Comparison of ENCODE assay signal across 21 cellular contexts in genomic region chr3:107211608-107212007, GRCh38.
DNase-seq lines count a peak whose midpoint lies in the region; ATAC-seq, FAIRE-seq and TF ChIP-seq lines count a peak whose summit lies in the region.
"Had no signal": no experiment of that assay in that cellular context is flagged by ENCODE, and none has a peak within 500 bp of the region (broad histone marks: within the 10 kb centered on the region; RNA-seq: fewer than 3 reads in every experiment).

No MANE protein-coding gene starts in this region.

- H3K9me3 Mint-ChIP-seq in activated naive CD4-positive, alpha-beta T cell treated with anti-CD3 and anti-CD28 coated beads, Interleukin-2, amount 50 U/mL, for 72 hours: no peaks in the 10 kb centered on the region
- H3K9me3 Mint-ChIP-seq: CD8-positive, alpha-beta memory T cell had no signal

- no peak overlapping the region for H4K91ac ChIP-seq in mesenchymal stem cell (ENCODE audit: low read length)

- no peak overlapping the region for H2AFZ ChIP-seq in HepG2 (ENCODE audit: low read length)
- peak overlapping the region; percentile 62 for H2AFZ ChIP-seq in mammary epithelial cell (ENCODE audit: low read depth, low read length)
- no peak overlapping the region for H2AFZ ChIP-seq in mesenchymal stem cell (ENCODE audit: low read depth, low read length)
- H2AFZ ChIP-seq in MM.1S (ENCODE audit: low read length): no peak overlapping the region

- H3K79me1 ChIP-seq in mesenchymal stem cell (replicated peaks; ENCODE audit: low read length, poor library complexity, severe bottlenecking): no peaks in the 10 kb centered on the region

- TF ChIP-seq EP300 in HepG2 (IDR thresholded peaks at IDR 0.05; ENCODE audit: low read depth in 2 of 2, low read length in 2 of 2) (no peak), HepG2 (CRISPR knock-in tag; IDR thresholded peaks at IDR 0.05; ENCODE audit: borderline replicate concordance) (no peak)

- dilution Hi-C loops in mammary epithelial cell (cut with HindIII; ENCODE audit: low sequenced_read_pairs): no loop called here

- DNase-seq in HepG2 (ENCODE audit: low spot score): no peak
- no peak for DNase-seq in right lobe of liver
- peak; percentile 95 for DNase-seq in mammary epithelial cell
- peak; percentile 16 for DNase-seq in mesenchymal stem cell
- DNase-seq in activated naive CD4-positive, alpha-beta T cell treated with anti-CD3 and anti-CD28 coated beads, Interleukin-2, amount 50 U/mL, for 72 hours (ENCODE audit: low spot score in 2 of 2): no peak
- DNase-seq in activated CD4-positive, CD25-positive, alpha-beta regulatory T cell (lab: John Stamatoyannopoulos, UW): no peak
- DNase-seq in MM.1S: no peak
- DNase-seq in omental fat pad (ENCODE audit: low spot score): no peak
- DNase-seq: CD8-positive, alpha-beta memory T cell; GOT3; Kasumi-1; NCI-H1436; NCI-H2081; NCI-H2227 treated with DMSO at 0.1 percent for 48 hours; NCI-H524 treated with DMSO at 0.1 percent for 48 hours; Peyer's patch; SHP77; SK-N-SH had no signal

- H3K9ac ChIP-seq in HepG2 (ENCODE audit: insufficient read depth, low read depth, low read length) (no peak overlapping the region), mammary epithelial cell (ENCODE audit: insufficient read depth, low read length) (peak overlapping the region; percentile 57), mesenchymal stem cell (ENCODE audit: low read length) (no peak overlapping the region), MM.1S (ENCODE audit: low read length) (no peak overlapping the region)
- H3K9ac ChIP-seq: BLaER1, SK-N-SH had no signal

- H2BK5ac ChIP-seq in mesenchymal stem cell (ENCODE audit: low read depth, low read length, poor library complexity, severe bottlenecking): no peak overlapping the region

- H3K36me3 Mint-ChIP-seq in activated naive CD4-positive, alpha-beta T cell treated with anti-CD3 and anti-CD28 coated beads, Interleukin-2, amount 50 U/mL, for 72 hours: no peaks in the 10 kb centered on the region
- H3K36me3 Mint-ChIP-seq: CD8-positive, alpha-beta memory T cell; IgD-negative memory B cell had no signal

- TF ChIP-seq POLR2A in HepG2 (IDR thresholded peaks at IDR 0.05; ENCODE audit: insufficient read depth in 1 of 2, low read depth in 2 of 2, low read length in 2 of 2) (no peak), right lobe of liver (IDR thresholded peaks at IDR 0.05) (no peak)

- H3K4me2 ChIP-seq in HepG2 (ENCODE audit: low read depth, low read length): no peak overlapping the region
- H3K4me2 ChIP-seq in mammary epithelial cell (ENCODE audit: insufficient read depth, low read depth, low read length): peak overlapping the region; percentile 66
- H3K4me2 ChIP-seq in mesenchymal stem cell (ENCODE audit: low read length, poor library complexity, severe bottlenecking): no peak overlapping the region
- H3K4me2 ChIP-seq in MM.1S (ENCODE audit: low read depth, low read length): no peak overlapping the region
- H3K4me2 ChIP-seq: BLaER1, SK-N-SH had no signal

- in situ Hi-C loops in HepG2 (cut with HindIII; ENCODE audit: extremely low pct_ligation_motif_present, low pct_unique_long_range_greater_than_20kb) (no loop called here), mammary epithelial cell (cut with MboI; ENCODE audit: low sequenced_read_pairs in 2 of 2) (no loop called here)

- H3K4me1 ChIP-seq in HepG2 (ENCODE audit: insufficient read depth, low read length) (no peaks in the 10 kb centered on the region), right lobe of liver (no peaks in the 10 kb centered on the region), mammary epithelial cell (ENCODE audit: insufficient read depth, low read length) (peaks cover 46% of the 10 kb centered on the region), mesenchymal stem cell (ENCODE audit: control insufficient read depth, insufficient read depth, low read depth, low read length) (peaks cover 2% of the 10 kb centered on the region), MM.1S (ENCODE audit: low read length) (no peaks in the 10 kb centered on the region)

- intact Hi-C loops in HepG2 (cut with micrococcal nuclease; ENCODE audit: unreplicated experiment) (no loop called here), right lobe of liver (cut with DNase I) (no loop called here), mammary epithelial cell (cut with micrococcal nuclease) (no loop called here)

- H2AK5ac ChIP-seq in mesenchymal stem cell (ENCODE audit: low read length, severe bottlenecking): no peak overlapping the region

- no peak overlapping the region for H3K27ac Mint-ChIP-seq in activated naive CD4-positive, alpha-beta T cell treated with anti-CD3 and anti-CD28 coated beads, Interleukin-2, amount 50 U/mL, for 72 hours
- H3K27ac Mint-ChIP-seq: CD8-positive, alpha-beta memory T cell; IgD-negative memory B cell had no signal

- no peak overlapping the region for H3K4ac ChIP-seq in mesenchymal stem cell (ENCODE audit: low read depth in 1 of 2, low read length in 2 of 2)

- H4K20me1 ChIP-seq in HepG2 (ENCODE audit: insufficient read depth, low read length): no peaks in the 10 kb centered on the region
- H4K20me1 ChIP-seq in mammary epithelial cell (ENCODE audit: insufficient read depth, low read length): no peaks in the 10 kb centered on the region
- no peaks in the 10 kb centered on the region for H4K20me1 ChIP-seq in MM.1S (ENCODE audit: insufficient read depth, low read length)
- H4K20me1 ChIP-seq: BLaER1 had no signal

- H3K79me2 ChIP-seq in HepG2 (ENCODE audit: insufficient read depth, low read length): no peaks in the 10 kb centered on the region
- H3K79me2 ChIP-seq in mammary epithelial cell (ENCODE audit: insufficient read depth, low read length): no peaks in the 10 kb centered on the region
- no peaks in the 10 kb centered on the region for H3K79me2 ChIP-seq in MM.1S (ENCODE audit: low read length)

- H3K9me3 ChIP-seq in HepG2 (ENCODE audit: low read length) (no peaks in the 10 kb centered on the region), right lobe of liver (no peaks in the 10 kb centered on the region), mammary epithelial cell (replicated peaks; ENCODE audit: insufficient read depth, low read length) (no peaks in the 10 kb centered on the region), mesenchymal stem cell (ENCODE audit: control insufficient read depth, low read length) (no peaks in the 10 kb centered on the region), MM.1S (replicated peaks; ENCODE audit: insufficient read depth, low read length) (no peaks in the 10 kb centered on the region)
- H3K9me3 ChIP-seq: Peyer's patch, SK-N-SH had no signal

- H2BK15ac ChIP-seq in mesenchymal stem cell (ENCODE audit: low read depth, poor library complexity, severe bottlenecking): no peak overlapping the region

- H3K27ac ChIP-seq in HepG2 (ENCODE audit: extremely low read length, insufficient read depth, low read length) (no peak overlapping the region), right lobe of liver (no peak overlapping the region), mammary epithelial cell (ENCODE audit: insufficient read depth, low read depth, low read length) (peak overlapping the region; percentile 95), mesenchymal stem cell (ENCODE audit: low read length, poor library complexity, severe bottlenecking) (no peak overlapping the region), MM.1S (ENCODE audit: low read length) (no peak overlapping the region)
- H3K27ac ChIP-seq: BLaER1, Peyer's patch had no signal

- no peaks in the 10 kb centered on the region for H3K9me2 ChIP-seq in MM.1S (replicated peaks; ENCODE audit: insufficient read depth, low read length)
- H3K9me2 ChIP-seq: SK-N-SH had no signal

- TF ChIP-seq RAD21 in HepG2 (CRISPR knock-in tag; IDR thresholded peaks at IDR 0.05): no peak

- no peak for FAIRE-seq in HepG2 (lab: Jason Lieb, UNC)
- FAIRE-seq: GM12892 had no signal

- H2BK12ac ChIP-seq in mesenchymal stem cell (ENCODE audit: low read length in 2 of 2): no peak overlapping the region

- CTCF ChIA-PET in HepG2 (lab: Yijun Ruan, JAX; ENCODE audit: low intra/inter-chr PET ratio, low total read pairs) (no interaction called here), mammary epithelial cell (lab: Charles Lee; ENCODE audit: low non-redundant PET) (no interaction called here)

- no peak overlapping the region for H3K18ac ChIP-seq in mesenchymal stem cell (ENCODE audit: low read depth in 1 of 2, low read length in 2 of 2)

- H3K27me3 ChIP-seq in HepG2 (ENCODE audit: control insufficient read depth in 1 of 2, insufficient read depth in 2 of 2, low read length in 2 of 2) (no peaks in the 10 kb centered on the region; a peak in 2 of 5 replicates), right lobe of liver (no peaks in the 10 kb centered on the region), mammary epithelial cell (ENCODE audit: insufficient read depth, low read length) (no peaks in the 10 kb centered on the region), mesenchymal stem cell (ENCODE audit: control insufficient read depth in 1 of 2, insufficient read depth in 1 of 2, low read length in 2 of 2) (no peaks in the 10 kb centered on the region), MM.1S (replicated peaks; ENCODE audit: insufficient read depth, low read length) (no peaks in the 10 kb centered on the region)
- H3K27me3 ChIP-seq: BLaER1, Peyer's patch had no signal

- TF ChIP-seq CTCF in HepG2 (CRISPR knock-in tag; IDR thresholded peaks at IDR 0.05) (no peak), right lobe of liver (IDR thresholded peaks at IDR 0.05) (no peak), mammary epithelial cell (conservative IDR thresholded peaks at IDR 0.05 in 1 of 2, IDR thresholded peaks at IDR 0.05 in 1 of 2; ENCODE audit: extremely low read depth in 1 of 2, insufficient read depth in 1 of 2, low read depth in 1 of 2, low read length in 2 of 2) (no peak), MM.1S (IDR thresholded peaks at IDR 0.05; ENCODE audit: low read length) (no peak), omental fat pad (IDR thresholded peaks at IDR 0.05) (no peak)

- no peak overlapping the region for H2BK120ac ChIP-seq in mesenchymal stem cell (ENCODE audit: low read depth, low read length)

- no TSS peak for BruUV-seq in HepG2 (replicated peaks; lab: Mats Ljungman, UMichigan)
- no TSS peak for BruUV-seq in mammary epithelial cell (replicated peaks; lab: Mats Ljungman, UMichigan)

- WGBS in HepG2 (ENCODE audit: low lambda C conversion rate): 28% methylated on average over 1 of the region's 1 CpG
- 82% methylated on average over 1 of the region's 1 CpG for WGBS in right lobe of liver (ENCODE audit: insufficient coverage, low coverage, low lambda C conversion rate, missing lambda C conversion rate)
- no CpG with 5 or more reads among the region's 1 CpG for WGBS in mammary epithelial cell (ENCODE audit: low coverage, missing lambda C conversion rate)
- WGBS in mesenchymal stem cell: 100% methylated on average over 1 of the region's 1 CpG

- H4K8ac ChIP-seq in mesenchymal stem cell (ENCODE audit: low read length): no peak overlapping the region

- no peak overlapping the region for H3K14ac ChIP-seq in mesenchymal stem cell (ENCODE audit: low read length in 2 of 2)

- no peak for ATAC-seq in HepG2
- ATAC-seq in right lobe of liver: no peak
- no peak for ATAC-seq in activated naive CD4-positive, alpha-beta T cell treated with anti-CD3 and anti-CD28 coated beads, Interleukin-2, amount 50 U/mL, for 72 hours
- ATAC-seq in omental fat pad (ENCODE audit: low FRiP score): no peak

- H3K4me3 ChIP-seq in HepG2 (replicated peaks in 1 of 3; ENCODE audit: insufficient read depth in 1 of 3, low read depth in 2 of 3, low read length in 3 of 3) (no peak overlapping the region), right lobe of liver (no peak overlapping the region), mammary epithelial cell (replicated peaks in 1 of 3; ENCODE audit: insufficient read depth in 1 of 3, low read depth in 2 of 3, low read length in 3 of 3) (no peak overlapping the region), mesenchymal stem cell (ENCODE audit: insufficient read depth in 1 of 2, low read depth in 1 of 2, low read length in 2 of 2) (no peak overlapping the region), MM.1S (ENCODE audit: low read length) (no peak overlapping the region)
- H3K4me3 ChIP-seq: BLaER1, Peyer's patch had no signal

- POLR2A ChIA-PET in HepG2 (lab: Yijun Ruan, JAX): no interaction called here

- H3K36me3 ChIP-seq in HepG2 (replicated peaks in 1 of 2; ENCODE audit: control insufficient read depth in 1 of 2, insufficient read depth in 2 of 2, low read length in 2 of 2): no peaks in the 10 kb centered on the region
- no peaks in the 10 kb centered on the region for H3K36me3 ChIP-seq in right lobe of liver
- no peaks in the 10 kb centered on the region for H3K36me3 ChIP-seq in mammary epithelial cell (ENCODE audit: insufficient read depth, low read length)
- H3K36me3 ChIP-seq in mesenchymal stem cell (ENCODE audit: control insufficient read depth in 1 of 2, insufficient read depth in 2 of 2, low read depth in 1 of 2, low read length in 2 of 2): no peaks in the 10 kb centered on the region
- H3K36me3 ChIP-seq in MM.1S (replicated peaks; ENCODE audit: insufficient read depth, low read length): no peaks in the 10 kb centered on the region
- H3K36me3 ChIP-seq: BLaER1, Peyer's patch had no signal

- H3F3A ChIP-seq in MM.1S (ENCODE audit: insufficient read depth, low read length): no peaks in the 10 kb centered on the region

- H3K23ac ChIP-seq in mesenchymal stem cell (ENCODE audit: low read length in 2 of 2): no peak overlapping the region

Comparison
In these comparisons a context has a peak if more than half of its experiments do, and no peak if none do; other contexts are left out.
1. DNase-seq: peak in mammary epithelial cell (single experiment) and mesenchymal stem cell (single experiment); none in HepG2 (single experiment), right lobe of liver (0 of 3), activated naive CD4-positive, alpha-beta T cell treated with anti-CD3 and anti-CD28 coated beads, Interleukin-2, amount 50 U/mL, for 72 hours (0 of 2), activated CD4-positive, CD25-positive, alpha-beta regulatory T cell (0 of 4), MM.1S (single experiment) and omental fat pad (single experiment).